22 cellular contexts compared by ENCODE assay signal in genomic region chr7:39919646-39920045, GRCh38. TPM values are rescaled to one million over a fixed set of nuclear protein-coding genes. Genes with fewer than 3 reads are reported as not detected.
DNase-seq lines count a peak whose midpoint lies in the region; ATAC-seq, FAIRE-seq and TF ChIP-seq lines count a peak whose summit lies in the region.
"Had no signal": no experiment of that assay in that cellular context is flagged by ENCODE, and none has a peak within 500 bp of the region (broad histone marks: within the 10 kb centered on the region; RNA-seq: fewer than 3 reads in every experiment).

No MANE protein-coding gene starts in this region.

- DNase-seq in HuH-7.5 (ENCODE audit: low spot score) = peak; percentile 16
- DNase-seq in RCC 7860 (ENCODE audit: low spot score) = peak; percentile 58
- peak; percentile 8 for DNase-seq in small intestine
- DNase-seq in stomach = no peak
- no peak for DNase-seq in stimulated activated CD4-positive, alpha-beta T cell treated with anti-CD3 and anti-CD28 coated beads, Interleukin-4, amount 100 ng/mL, for 1 hour
- DNase-seq in GOT3 (lab: John Stamatoyannopoulos, UW) = no peak
- DNase-seq: ACHN; BE2C; C1 segment of cervical spinal cord; CD4-positive, CD25-positive, alpha-beta regulatory T cell; CD8-positive, alpha-beta memory T cell; COR-L47; DMS153; DMS79; GDM1; KBM-7 had no signal

- FAIRE-seq in RCC 7860 (lab: Jason Lieb, UNC) (peak; percentile 80), small intestine (lab: Jason Lieb, UNC) (no peak)
- FAIRE-seq: A204.1, GM12892, GM18507 had no signal

- H3K4me1 ChIP-seq in liver (ENCODE audit: control insufficient read depth in 4 of 4, insufficient read depth in 4 of 4, low read length in 3 of 4) (peaks cover 0 to 6% (median 0%) of the 10 kb centered on the region in 4 donors), small intestine (ENCODE audit: control insufficient read depth in 2 of 2, insufficient read depth in 1 of 2, low read depth in 1 of 2, low read length in 1 of 2) (no peaks in the 10 kb centered on the region), stomach (no peaks in the 10 kb centered on the region)
- H3K4me1 ChIP-seq: BE2C had no signal

- H3K9me3 ChIP-seq in liver (ENCODE audit: control insufficient read depth in 4 of 4, low read length in 3 of 4) = no peaks in the 10 kb centered on the region
- H3K9me3 ChIP-seq in small intestine (ENCODE audit: control insufficient read depth, low read depth) = no peaks in the 10 kb centered on the region
- H3K9me3 ChIP-seq in stomach = no peaks in the 10 kb centered on the region
- H3K9me3 ChIP-seq: BE2C, HAP-1 had no signal

- WGBS in liver = 36% methylated on average over 2 of the region's 2 CpGs
- WGBS in small intestine, 3 donors = 15 to 60% (median 33%) methylated on average over 2 of the region's 2 CpGs
- 50 to 66% (median 63%) methylated on average over 2 of the region's 2 CpGs for WGBS in stomach, 5 donors

- H3K36me3 ChIP-seq in liver (ENCODE audit: control insufficient read depth in 4 of 4, insufficient read depth in 3 of 4, low read depth in 1 of 4, low read length in 3 of 4) = no peaks in the 10 kb centered on the region
- no peaks in the 10 kb centered on the region for H3K36me3 ChIP-seq in small intestine (ENCODE audit: control insufficient read depth in 2 of 2, insufficient read depth in 2 of 2, low read length in 2 of 2)
- no peaks in the 10 kb centered on the region for H3K36me3 ChIP-seq in stomach
- H3K36me3 ChIP-seq: BE2C, HAP-1 had no signal

- ATAC-seq in GM18858 (IDR thresholded peaks at IDR 0.05; ENCODE audit: unreplicated experiment) = no peak

- no peak overlapping the region for H3K4me3 ChIP-seq in liver (ENCODE audit: low read depth in 1 of 3, low read length in 3 of 3)
- no peak overlapping the region for H3K4me3 ChIP-seq in small intestine (ENCODE audit: low read depth in 1 of 2, low read length in 2 of 2)
- H3K4me3 ChIP-seq in stomach = no peak overlapping the region
- H3K4me3 ChIP-seq: HAP-1 had no signal

- no peak for TF ChIP-seq CTCF in liver (IDR thresholded peaks at IDR 0.05; ENCODE audit: low read depth, low read length, missing input control)
- TF ChIP-seq CTCF in stomach (IDR thresholded peaks at IDR 0.05) = no peak

- TF ChIP-seq RAD21 in liver (IDR thresholded peaks at IDR 0.05) = peak; percentile 17 to 52

- no peak for TF ChIP-seq POLR2A in stomach (IDR thresholded peaks at IDR 0.05)

- no peak for TF ChIP-seq EP300 in stomach (IDR thresholded peaks at IDR 0.05)

- no peak overlapping the region for H3K9ac ChIP-seq in liver (ENCODE audit: low read depth in 1 of 2, low read length in 2 of 2)

- intact Hi-C loops in stomach (cut with DNase I; ENCODE audit: low total_unique reads) = no loop called here

- no peaks in the 10 kb centered on the region for H3K27me3 ChIP-seq in liver (ENCODE audit: control insufficient read depth in 4 of 4, insufficient read depth in 4 of 4, low read length in 3 of 4)
- peaks cover 0 to 3% of the 10 kb centered on the region in 2 donors for H3K27me3 ChIP-seq in small intestine (ENCODE audit: control insufficient read depth in 2 of 2, insufficient read depth in 2 of 2, low read length in 2 of 2)
- no peaks in the 10 kb centered on the region for H3K27me3 ChIP-seq in stomach

- no peak overlapping the region for H3K27ac ChIP-seq in liver (ENCODE audit: low read depth in 1 of 2, low read length in 2 of 2)
- H3K27ac ChIP-seq in small intestine (ENCODE audit: low read depth in 1 of 2, low read length in 1 of 2) = no peak overlapping the region
- no peak overlapping the region for H3K27ac ChIP-seq in stomach

TF ChIP-seq in liver, 16 proteins besides CTCF, POLR2A, EP300 and RAD21:
- TF ChIP-seq SP1 (IDR thresholded peaks at IDR 0.05) (peak; percentile 96), GABPA (IDR thresholded peaks at IDR 0.05 in 1 of 2, conservative IDR thresholded peaks at IDR 0.05 in 1 of 2) (no peak), HNF4G (IDR thresholded peaks at IDR 0.05) (peak; percentile 95), NR2F2 (IDR thresholded peaks at IDR 0.05) (peak; percentile 81), FOXA1 (IDR thresholded peaks at IDR 0.05) (no peak), YY1 (IDR thresholded peaks at IDR 0.05) (peak; percentile 36), HNF4A (conservative IDR thresholded peaks at IDR 0.05) (peak; percentile 93 to 99), ATF3 (IDR thresholded peaks at IDR 0.05) (peak; percentile 25), TAF1 (conservative IDR thresholded peaks at IDR 0.05) (no peak), EGR1 (IDR thresholded peaks at IDR 0.05; ENCODE audit: low read depth in 2 of 2) (peak; percentile 9 to 48), ZBTB33 (IDR thresholded peaks at IDR 0.05) (peak; percentile 23), FOXA2 (IDR thresholded peaks at IDR 0.05) (peak; percentile 40), REST (IDR thresholded peaks at IDR 0.05) (no peak), RXRA (IDR thresholded peaks at IDR 0.05) (peak; percentile 96 to 99), JUND (IDR thresholded peaks at IDR 0.05) (peak; percentile 36 to 73), MAX (IDR thresholded peaks at IDR 0.05) (no peak)

RNA-seq across cellular contexts. Expression of gene CDK13, which starts 30.4 kb away (rescaled TPM):
- total RNA-seq in liver (10 to 100 TPM; 32.2 to 51.1 TPM), stomach (100 to 1,000 TPM in 2 of 5 donors, 10 to 100 TPM in 3; 43.7 to 140 (median 98.2) TPM)
- polyA plus RNA-seq in liver (10 to 100 TPM in 1 of 2 donors, 1 to 10 TPM in 1; 8.8 to 14.2 TPM), small intestine (10 to 100 TPM; 10.3 to 14.8 (median 14.1) TPM), stomach (10 to 100 TPM in 1 of 3 donors, 1 to 10 TPM in 2; 7.0 to 15.1 (median 8.0) TPM)

Comparison
In these comparisons a context has a peak if more than half of its experiments do, and no peak if none do; other contexts are left out.
1. DNase-seq: peak in HuH-7.5 (single experiment), RCC 7860 (single experiment) and small intestine (single experiment); none in stomach (single experiment), stimulated activated CD4-positive, alpha-beta T cell treated with anti-CD3 and anti-CD28 coated beads, Interleukin-4, amount 100 ng/mL, for 1 hour (single experiment) and GOT3 (single experiment).